In the genomic region with DNA sequence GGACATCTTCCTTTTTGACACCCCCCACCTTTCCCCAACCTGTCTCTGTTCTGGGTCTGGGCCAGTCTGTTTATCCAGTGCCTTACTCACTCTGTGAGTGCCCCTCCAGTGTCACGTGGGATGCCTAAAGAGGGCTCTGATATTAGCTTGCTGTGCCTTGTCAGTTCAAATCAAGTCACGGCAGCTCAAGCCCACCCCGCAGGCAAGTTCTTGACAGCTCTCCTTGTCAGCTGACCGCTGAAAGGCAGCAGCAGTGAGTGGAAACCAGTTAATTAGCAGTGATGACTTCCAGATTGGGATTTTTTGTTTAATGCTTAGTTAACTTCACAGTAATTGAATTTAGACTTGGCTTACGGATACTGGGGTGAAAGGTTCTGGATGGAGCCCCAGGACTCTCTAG, we compare ENCODE assay signal across 12 cellular contexts.
DNase-seq lines count a peak whose midpoint lies in the region; ATAC-seq and TF ChIP-seq lines count a peak whose summit lies in the region.
"Had no signal": no experiment of that assay in that cellular context is flagged by ENCODE, and none has a peak within 500 bp of the region (broad histone marks: within the 10 kb centered on the region; RNA-seq: fewer than 3 reads in every experiment).

No MANE protein-coding gene starts in this region.

- peak; percentile 48 for DNase-seq in ELF-1 (ENCODE audit: low read depth, low spot score)
- DNase-seq in left kidney (ENCODE audit: low read depth, low spot score) = peak; percentile 39
- peak; percentile 92 for DNase-seq in retina
- DNase-seq in Kasumi-1 (lab: John Stamatoyannopoulos, UW) = no peak
- DNase-seq in activated CD4-positive, CD25-positive, alpha-beta regulatory T cell (lab: John Stamatoyannopoulos, UW) = no peak
- DNase-seq in GOT3 (lab: John Stamatoyannopoulos, UW) = no peak
- DNase-seq: DMS53, GM23248, H7, IMR-90 had no signal

- ATAC-seq in SK-N-SH treated with all-trans-retinoic acid at 6 μM for 48 hours = peak; percentile 41; the same call in 1 of the 3 replicates
- ATAC-seq: A549 had no signal

TF ChIP-seq in SK-N-SH treated with all-trans-retinoic acid at 6 μM for 48 hours, 23 proteins besides CTCF, POLR2A, EP300 and RAD21:
- TF ChIP-seq CSDC2 (CRISPR knock-in tag; IDR thresholded peaks at IDR 0.05) (no peak), ZC3H10 (CRISPR knock-in tag; IDR thresholded peaks at IDR 0.05) (0 out of 2 replicates have a peak, but pooled peaks have one; percentile 6), ISL1 (CRISPR knock-in tag; IDR thresholded peaks at IDR 0.05) (0 out of 2 replicates have a peak, but pooled peaks have one; percentile 21), TOX (CRISPR knock-in tag; IDR thresholded peaks at IDR 0.05; ENCODE audit: borderline replicate concordance) (no peak), TCF4 (CRISPR knock-in tag; IDR thresholded peaks at IDR 0.05; ENCODE audit: borderline replicate concordance) (peak; percentile 79; the same call in 1 of the 2 replicates)
- TF ChIP-seq, protein P1, sequence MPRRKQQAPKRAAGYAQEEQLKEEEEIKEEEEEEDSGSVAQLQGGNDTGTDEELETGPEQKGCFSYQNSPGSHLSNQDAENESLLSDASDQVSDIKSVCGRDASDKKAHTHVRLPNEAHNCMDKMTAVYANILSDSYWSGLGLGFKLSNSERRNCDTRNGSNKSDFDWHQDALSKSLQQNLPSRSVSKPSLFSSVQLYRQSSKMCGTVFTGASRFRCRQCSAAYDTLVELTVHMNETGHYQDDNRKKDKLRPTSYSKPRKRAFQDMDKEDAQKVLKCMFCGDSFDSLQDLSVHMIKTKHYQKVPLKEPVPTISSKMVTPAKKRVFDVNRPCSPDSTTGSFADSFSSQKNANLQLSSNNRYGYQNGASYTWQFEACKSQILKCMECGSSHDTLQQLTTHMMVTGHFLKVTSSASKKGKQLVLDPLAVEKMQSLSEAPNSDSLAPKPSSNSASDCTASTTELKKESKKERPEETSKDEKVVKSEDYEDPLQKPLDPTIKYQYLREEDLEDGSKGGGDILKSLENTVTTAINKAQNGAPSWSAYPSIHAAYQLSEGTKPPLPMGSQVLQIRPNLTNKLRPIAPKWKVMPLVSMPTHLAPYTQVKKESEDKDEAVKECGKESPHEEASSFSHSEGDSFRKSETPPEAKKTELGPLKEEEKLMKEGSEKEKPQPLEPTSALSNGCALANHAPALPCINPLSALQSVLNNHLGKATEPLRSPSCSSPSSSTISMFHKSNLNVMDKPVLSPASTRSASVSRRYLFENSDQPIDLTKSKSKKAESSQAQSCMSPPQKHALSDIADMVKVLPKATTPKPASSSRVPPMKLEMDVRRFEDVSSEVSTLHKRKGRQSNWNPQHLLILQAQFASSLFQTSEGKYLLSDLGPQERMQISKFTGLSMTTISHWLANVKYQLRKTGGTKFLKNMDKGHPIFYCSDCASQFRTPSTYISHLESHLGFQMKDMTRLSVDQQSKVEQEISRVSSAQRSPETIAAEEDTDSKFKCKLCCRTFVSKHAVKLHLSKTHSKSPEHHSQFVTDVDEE (CRISPR knock-in tag; IDR thresholded peaks at IDR 0.05) = peak; percentile 60; the same call in 1 of the 2 replicates

Comparison
In these comparisons a context has a peak if more than half of its experiments do, and no peak if none do; other contexts are left out.
1. DNase-seq: peak in ELF-1 (single experiment), left kidney (single experiment) and retina (single experiment); none in Kasumi-1 (0 of 2), activated CD4-positive, CD25-positive, alpha-beta regulatory T cell (0 of 4) and GOT3 (single experiment).